Comparison of ENCODE assay signal across 1 cellular context in genomic region chr7:99325597-99326407, GRCh38.
TF ChIP-seq lines count a peak whose summit lies in the region.

Gene ARPC1A (plus strand): TSS chr7:99325898. CDS start chr7:99333354, 7,456 bp downstream.

TF ChIP-seq in K562, 482 proteins besides CTCF, POLR2A, EP300 and RAD21 (continued from another document and continues in another):
- TF ChIP-seq, protein P1, sequence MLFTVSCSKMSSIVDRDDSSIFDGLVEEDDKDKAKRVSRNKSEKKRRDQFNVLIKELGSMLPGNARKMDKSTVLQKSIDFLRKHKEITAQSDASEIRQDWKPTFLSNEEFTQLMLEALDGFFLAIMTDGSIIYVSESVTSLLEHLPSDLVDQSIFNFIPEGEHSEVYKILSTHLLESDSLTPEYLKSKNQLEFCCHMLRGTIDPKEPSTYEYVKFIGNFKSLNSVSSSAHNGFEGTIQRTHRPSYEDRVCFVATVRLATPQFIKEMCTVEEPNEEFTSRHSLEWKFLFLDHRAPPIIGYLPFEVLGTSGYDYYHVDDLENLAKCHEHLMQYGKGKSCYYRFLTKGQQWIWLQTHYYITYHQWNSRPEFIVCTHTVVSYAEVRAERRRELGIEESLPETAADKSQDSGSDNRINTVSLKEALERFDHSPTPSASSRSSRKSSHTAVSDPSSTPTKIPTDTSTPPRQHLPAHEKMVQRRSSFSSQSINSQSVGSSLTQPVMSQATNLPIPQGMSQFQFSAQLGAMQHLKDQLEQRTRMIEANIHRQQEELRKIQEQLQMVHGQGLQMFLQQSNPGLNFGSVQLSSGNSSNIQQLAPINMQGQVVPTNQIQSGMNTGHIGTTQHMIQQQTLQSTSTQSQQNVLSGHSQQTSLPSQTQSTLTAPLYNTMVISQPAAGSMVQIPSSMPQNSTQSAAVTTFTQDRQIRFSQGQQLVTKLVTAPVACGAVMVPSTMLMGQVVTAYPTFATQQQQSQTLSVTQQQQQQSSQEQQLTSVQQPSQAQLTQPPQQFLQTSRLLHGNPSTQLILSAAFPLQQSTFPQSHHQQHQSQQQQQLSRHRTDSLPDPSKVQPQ (CRISPR knock-in tag; IDR thresholded peaks at IDR 0.05; ENCODE audit: borderline replicate concordance): no peak
- TF ChIP-seq ZNF384 (IDR thresholded peaks at IDR 0.05; ENCODE audit: low read depth, low read length) (peak; percentile 17; the same call in 1 of the 2 replicates), SMAD2 (IDR thresholded peaks at IDR 0.05; ENCODE audit: low read depth, low read length) (no peak), NFE2L1 (tag; IDR thresholded peaks at IDR 0.05; ENCODE audit: borderline replicate concordance, low read depth) (no peak), ELF2 (CRISPR knock-in tag; IDR thresholded peaks at IDR 0.05) (peak; percentile 96), ZNF277 (CRISPR knock-in tag; IDR thresholded peaks at IDR 0.05; ENCODE audit: borderline replicate concordance) (no peak), NUFIP1 (IDR thresholded peaks at IDR 0.05; ENCODE audit: partially characterized antibody) (peak; percentile 49), ZKSCAN3 (CRISPR knock-in tag; IDR thresholded peaks at IDR 0.05) (no peak), IRF9 (tag; IDR thresholded peaks at IDR 0.05) (no peak), ZNF561 (CRISPR knock-in tag; conservative IDR thresholded peaks at IDR 0.05) (no peak), CBX2 (IDR thresholded peaks at IDR 0.05; ENCODE audit: insufficient read depth, low read length, poor library complexity, severe bottlenecking) (no peak), ZFP30 (CRISPR knock-in tag; IDR thresholded peaks at IDR 0.05; ENCODE audit: borderline replicate concordance) (no peak), SMARCE1 (IDR thresholded peaks at IDR 0.05) (peak; percentile 38; the same call in 1 of the 2 replicates), RBM17 (IDR thresholded peaks at IDR 0.05; ENCODE audit: borderline replicate concordance, low read depth, low read length) (no peak), CREM (IDR thresholded peaks at IDR 0.05; ENCODE audit: low read depth) (peak; percentile 96), ZNF239 (CRISPR knock-in tag; IDR thresholded peaks at IDR 0.05) (no peak), ELK3 (CRISPR knock-in tag; IDR thresholded peaks at IDR 0.05) (no peak), NONO (IDR thresholded peaks at IDR 0.05; ENCODE audit: low read depth in 2 of 2, low read length in 1 of 2) (no peak), KLF6 (CRISPR knock-in tag; IDR thresholded peaks at IDR 0.05; ENCODE audit: borderline replicate concordance) (no peak), MAFK (IDR thresholded peaks at IDR 0.05; ENCODE audit: low read length) (no peak), PTTG1 (tag; IDR thresholded peaks at IDR 0.05; ENCODE audit: low read depth) (no peak), CHD2 (IDR thresholded peaks at IDR 0.05; ENCODE audit: low read depth, low read length) (0 out of 2 replicates have a peak, but pooled peaks have one; percentile 41), STAT5B (CRISPR knock-in tag; IDR thresholded peaks at IDR 0.05) (no peak), ZNF280A (IDR thresholded peaks at IDR 0.05; ENCODE audit: low read depth, partially characterized antibody) (no peak), RBFOX2 (IDR thresholded peaks at IDR 0.05; ENCODE audit: low read depth, low read length) (peak; percentile 97), WHSC1 (IDR thresholded peaks at IDR 0.05; ENCODE audit: low read length) (no peak), ZNF444 (CRISPR knock-in tag; IDR thresholded peaks at IDR 0.05) (no peak), COPS2 (conservative IDR thresholded peaks at IDR 0.05) (no peak), POLR2B (IDR thresholded peaks at IDR 0.05; ENCODE audit: low read depth, partially characterized antibody) (peak; percentile 98), EGR1 (conservative IDR thresholded peaks at IDR 0.05) (peak; percentile 87), HLTF (IDR thresholded peaks at IDR 0.05) (no peak), HNRNPK (IDR thresholded peaks at IDR 0.05; ENCODE audit: low read depth, low read length, poor library complexity, severe bottlenecking) (no peak), ZBTB12 (CRISPR knock-in tag; IDR thresholded peaks at IDR 0.05) (no peak), GABPA (tag; conservative IDR thresholded peaks at IDR 0.05; ENCODE audit: low read depth) (peak; percentile 87), RUNX1 (IDR thresholded peaks at IDR 0.05; ENCODE audit: low read depth) (no peak), JUND (IDR thresholded peaks at IDR 0.05; ENCODE audit: borderline replicate concordance, low read depth, low read length) (peak; percentile 57), JUND (tag; IDR thresholded peaks at IDR 0.05; ENCODE audit: borderline replicate concordance, low read depth, low read length) (no peak), ZNF717 (CRISPR knock-in tag; IDR thresholded peaks at IDR 0.05) (no peak)
- TF ChIP-seq, protein P2, sequence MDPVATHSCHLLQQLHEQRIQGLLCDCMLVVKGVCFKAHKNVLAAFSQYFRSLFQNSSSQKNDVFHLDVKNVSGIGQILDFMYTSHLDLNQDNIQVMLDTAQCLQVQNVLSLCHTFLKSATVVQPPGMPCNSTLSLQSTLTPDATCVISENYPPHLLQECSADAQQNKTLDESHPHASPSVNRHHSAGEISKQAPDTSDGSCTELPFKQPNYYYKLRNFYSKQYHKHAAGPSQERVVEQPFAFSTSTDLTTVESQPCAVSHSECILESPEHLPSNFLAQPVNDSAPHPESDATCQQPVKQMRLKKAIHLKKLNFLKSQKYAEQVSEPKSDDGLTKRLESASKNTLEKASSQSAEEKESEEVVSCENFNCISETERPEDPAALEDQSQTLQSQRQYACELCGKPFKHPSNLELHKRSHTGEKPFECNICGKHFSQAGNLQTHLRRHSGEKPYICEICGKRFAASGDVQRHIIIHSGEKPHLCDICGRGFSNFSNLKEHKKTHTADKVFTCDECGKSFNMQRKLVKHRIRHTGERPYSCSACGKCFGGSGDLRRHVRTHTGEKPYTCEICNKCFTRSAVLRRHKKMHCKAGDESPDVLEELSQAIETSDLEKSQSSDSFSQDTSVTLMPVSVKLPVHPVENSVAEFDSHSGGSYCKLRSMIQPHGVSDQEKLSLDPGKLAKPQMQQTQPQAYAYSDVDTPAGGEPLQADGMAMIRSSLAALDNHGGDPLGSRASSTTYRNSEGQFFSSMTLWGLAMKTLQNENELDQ (CRISPR knock-in tag; IDR thresholded peaks at IDR 0.05; ENCODE audit: borderline replicate concordance): no peak
- TF ChIP-seq, protein P3, sequence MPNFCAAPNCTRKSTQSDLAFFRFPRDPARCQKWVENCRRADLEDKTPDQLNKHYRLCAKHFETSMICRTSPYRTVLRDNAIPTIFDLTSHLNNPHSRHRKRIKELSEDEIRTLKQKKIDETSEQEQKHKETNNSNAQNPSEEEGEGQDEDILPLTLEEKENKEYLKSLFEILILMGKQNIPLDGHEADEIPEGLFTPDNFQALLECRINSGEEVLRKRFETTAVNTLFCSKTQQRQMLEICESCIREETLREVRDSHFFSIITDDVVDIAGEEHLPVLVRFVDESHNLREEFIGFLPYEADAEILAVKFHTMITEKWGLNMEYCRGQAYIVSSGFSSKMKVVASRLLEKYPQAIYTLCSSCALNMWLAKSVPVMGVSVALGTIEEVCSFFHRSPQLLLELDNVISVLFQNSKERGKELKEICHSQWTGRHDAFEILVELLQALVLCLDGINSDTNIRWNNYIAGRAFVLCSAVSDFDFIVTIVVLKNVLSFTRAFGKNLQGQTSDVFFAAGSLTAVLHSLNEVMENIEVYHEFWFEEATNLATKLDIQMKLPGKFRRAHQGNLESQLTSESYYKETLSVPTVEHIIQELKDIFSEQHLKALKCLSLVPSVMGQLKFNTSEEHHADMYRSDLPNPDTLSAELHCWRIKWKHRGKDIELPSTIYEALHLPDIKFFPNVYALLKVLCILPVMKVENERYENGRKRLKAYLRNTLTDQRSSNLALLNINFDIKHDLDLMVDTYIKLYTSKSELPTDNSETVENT (CRISPR knock-in tag; IDR thresholded peaks at IDR 0.05): peak; percentile 79
- TF ChIP-seq, protein P4, sequence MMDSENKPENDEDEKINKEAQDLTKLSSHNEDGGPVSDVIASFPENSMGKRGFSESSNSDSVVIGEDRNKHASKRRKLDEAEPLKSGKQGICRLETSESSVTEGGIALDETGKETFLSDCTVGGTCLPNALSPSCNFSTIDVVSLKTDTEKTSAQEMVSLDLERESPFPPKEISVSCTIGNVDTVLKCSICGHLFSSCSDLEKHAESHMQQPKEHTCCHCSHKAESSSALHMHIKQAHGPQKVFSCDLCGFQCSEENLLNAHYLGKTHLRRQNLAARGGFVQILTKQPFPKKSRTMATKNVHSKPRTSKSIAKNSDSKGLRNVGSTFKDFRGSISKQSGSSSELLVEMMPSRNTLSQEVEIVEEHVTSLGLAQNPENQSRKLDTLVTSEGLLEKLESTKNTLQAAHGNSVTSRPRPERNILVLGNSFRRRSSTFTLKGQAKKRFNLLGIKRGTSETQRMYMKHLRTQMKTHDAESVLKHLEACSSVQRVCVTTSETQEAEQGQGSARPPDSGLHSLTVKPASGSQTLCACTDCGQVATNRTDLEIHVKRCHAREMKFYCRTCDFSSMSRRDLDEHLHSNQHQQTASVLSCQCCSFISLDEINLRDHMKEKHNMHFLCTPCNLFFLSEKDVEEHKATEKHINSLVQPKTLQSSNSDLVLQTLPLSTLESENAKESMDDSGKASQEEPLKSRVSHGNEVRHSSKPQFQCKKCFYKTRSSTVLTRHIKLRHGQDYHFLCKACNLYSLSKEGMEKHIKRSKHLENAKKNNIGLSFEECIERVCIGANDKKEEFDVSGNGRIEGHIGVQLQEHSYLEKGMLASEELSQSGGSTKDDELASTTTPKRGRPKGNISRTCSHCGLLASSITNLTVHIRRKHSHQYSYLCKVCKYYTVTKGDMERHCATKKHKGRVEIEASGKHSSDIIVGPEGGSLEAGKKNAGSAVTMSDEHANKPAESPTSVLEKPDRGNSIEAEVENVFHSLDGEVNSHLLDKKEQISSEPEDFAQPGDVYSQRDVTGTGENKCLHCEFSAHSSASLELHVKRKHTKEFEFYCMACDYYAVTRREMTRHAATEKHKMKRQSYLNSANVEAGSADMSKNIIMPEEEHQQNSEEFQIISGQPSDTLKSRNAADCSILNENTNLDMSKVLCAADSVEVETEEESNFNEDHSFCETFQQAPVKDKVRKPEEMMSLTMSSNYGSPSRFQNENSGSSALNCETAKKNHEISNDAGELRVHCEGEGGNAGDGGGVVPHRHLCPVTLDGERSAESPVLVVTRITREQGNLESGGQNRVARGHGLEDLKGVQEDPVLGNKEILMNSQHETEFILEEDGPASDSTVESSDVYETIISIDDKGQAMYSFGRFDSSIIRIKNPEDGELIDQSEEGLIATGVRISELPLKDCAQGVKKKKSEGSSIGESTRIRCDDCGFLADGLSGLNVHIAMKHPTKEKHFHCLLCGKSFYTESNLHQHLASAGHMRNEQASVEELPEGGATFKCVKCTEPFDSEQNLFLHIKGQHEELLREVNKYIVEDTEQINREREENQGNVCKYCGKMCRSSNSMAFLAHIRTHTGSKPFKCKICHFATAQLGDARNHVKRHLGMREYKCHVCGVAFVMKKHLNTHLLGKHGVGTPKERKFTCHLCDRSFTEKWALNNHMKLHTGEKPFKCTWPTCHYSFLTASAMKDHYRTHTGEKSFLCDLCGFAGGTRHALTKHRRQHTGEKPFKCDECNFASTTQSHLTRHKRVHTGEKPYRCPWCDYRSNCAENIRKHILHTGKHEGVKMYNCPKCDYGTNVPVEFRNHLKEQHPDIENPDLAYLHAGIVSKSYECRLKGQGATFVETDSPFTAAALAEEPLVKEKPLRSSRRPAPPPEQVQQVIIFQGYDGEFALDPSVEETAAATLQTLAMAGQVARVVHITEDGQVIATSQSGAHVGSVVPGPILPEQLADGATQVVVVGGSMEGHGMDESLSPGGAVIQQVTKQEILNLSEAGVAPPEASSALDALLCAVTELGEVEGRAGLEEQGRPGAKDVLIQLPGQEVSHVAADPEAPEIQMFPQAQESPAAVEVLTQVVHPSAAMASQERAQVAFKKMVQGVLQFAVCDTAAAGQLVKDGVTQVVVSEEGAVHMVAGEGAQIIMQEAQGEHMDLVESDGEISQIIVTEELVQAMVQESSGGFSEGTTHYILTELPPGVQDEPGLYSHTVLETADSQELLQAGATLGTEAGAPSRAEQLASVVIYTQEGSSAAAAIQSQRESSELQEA (IDR thresholded peaks at IDR 0.05; ENCODE audit: low read depth): peak; percentile 97
